12 cellular contexts compared by ENCODE assay signal in genomic region chr3:113057117-113057516, GRCh38.
DNase-seq lines count a peak whose midpoint lies in the region; ATAC-seq and TF ChIP-seq lines count a peak whose summit lies in the region.
"Had no signal": no experiment of that assay in that cellular context is flagged by ENCODE, and none has a peak within 500 bp of the region (broad histone marks: within the 10 kb centered on the region; RNA-seq: fewer than 3 reads in every experiment).

No MANE protein-coding gene starts in this region.

- intact Hi-C loops in tibial artery (cut with DNase I; ENCODE audit: low total_unique reads): no loop called here

- no peaks in the 10 kb centered on the region for H3K27me3 ChIP-seq in neuron (ENCODE audit: insufficient read depth, low read length)
- H3K27me3 ChIP-seq in tibial artery: no peaks in the 10 kb centered on the region
- H3K27me3 ChIP-seq: gastroesophageal sphincter had no signal

- H3K4me3 ChIP-seq in neuron (ENCODE audit: low read length) (no peak overlapping the region), tibial artery (no peak overlapping the region)
- H3K4me3 ChIP-seq: coronary artery, gastroesophageal sphincter had no signal

- H3K27ac ChIP-seq in tibial artery: no peak overlapping the region
- H3K27ac ChIP-seq: coronary artery, gastroesophageal sphincter had no signal

- ATAC-seq in GM21529 (IDR thresholded peaks at IDR 0.05; ENCODE audit: unreplicated experiment) (peak; percentile 91), HG03135 (IDR thresholded peaks at IDR 0.05; ENCODE audit: unreplicated experiment) (peak; percentile 84)
- ATAC-seq: gastroesophageal sphincter had no signal

- H3K4me1 ChIP-seq in neuron (ENCODE audit: insufficient read depth, low read length) (peaks cover 13% of the 10 kb centered on the region), tibial artery (no peaks in the 10 kb centered on the region)

- DNase-seq in NOMO-1 treated with DMSO at 0.1 percent for 48 hours (lab: John Stamatoyannopoulos, UW; ENCODE audit: unreplicated experiment) (peak; percentile 3), NOMO-1 treated with dmso at 0.1 percent for 144 hours (lab: John Stamatoyannopoulos, UW; ENCODE audit: unreplicated experiment) (no peak), T-helper 9 cell (no peak), tibial artery (no peak), NCI-H1105 (lab: John Stamatoyannopoulos, UW) (no peak)
- DNase-seq: 8988T, NCI-H1417 had no signal

- no peak for TF ChIP-seq CTCF in tibial artery (IDR thresholded peaks at IDR 0.05)

- no peaks in the 10 kb centered on the region for H3K36me3 ChIP-seq in neuron (ENCODE audit: insufficient read depth, low read length)
- no peaks in the 10 kb centered on the region for H3K36me3 ChIP-seq in tibial artery
- H3K36me3 ChIP-seq: gastroesophageal sphincter had no signal

- peak overlapping the region; percentile 5 for H2AFZ ChIP-seq in neuron (ENCODE audit: low read depth, low read length)

- H3K9me3 ChIP-seq in neuron (ENCODE audit: low read length) (no peaks in the 10 kb centered on the region), tibial artery (no peaks in the 10 kb centered on the region)
- H3K9me3 ChIP-seq: gastroesophageal sphincter had no signal
